ENCODE assay signal across 1 cellular context in genomic region chr17:47840742-47841487, GRCh38.
TF ChIP-seq lines count a peak whose summit lies in the region.

TSS of gene SCRN2 (minus strand) at chr17:47841273. CDS start at chr17:47840843, 430 bp downstream.

TF ChIP-seq in K562, 482 proteins besides CTCF, POLR2A, EP300 and RAD21 (continued from another document and continues in another):
- no peak for TF ChIP-seq THRA (IDR thresholded peaks at IDR 0.05)
- TF ChIP-seq BMI1 (IDR thresholded peaks at IDR 0.05; ENCODE audit: low read length) = no peak
- TF ChIP-seq ZNF639 (CRISPR knock-in tag; conservative IDR thresholded peaks at IDR 0.05 in 1 of 2, IDR thresholded peaks at IDR 0.05 in 1 of 2) = peak in 1 of 2 experiments; percentile 41; a peak in 1 of 4 replicates
- TF ChIP-seq ZNF354B (CRISPR knock-in tag; IDR thresholded peaks at IDR 0.05) = no peak
- TF ChIP-seq ZFP36 (IDR thresholded peaks at IDR 0.05; ENCODE audit: low read depth, low read length, partially characterized antibody) = peak; percentile 4
- TF ChIP-seq, protein P1, sequence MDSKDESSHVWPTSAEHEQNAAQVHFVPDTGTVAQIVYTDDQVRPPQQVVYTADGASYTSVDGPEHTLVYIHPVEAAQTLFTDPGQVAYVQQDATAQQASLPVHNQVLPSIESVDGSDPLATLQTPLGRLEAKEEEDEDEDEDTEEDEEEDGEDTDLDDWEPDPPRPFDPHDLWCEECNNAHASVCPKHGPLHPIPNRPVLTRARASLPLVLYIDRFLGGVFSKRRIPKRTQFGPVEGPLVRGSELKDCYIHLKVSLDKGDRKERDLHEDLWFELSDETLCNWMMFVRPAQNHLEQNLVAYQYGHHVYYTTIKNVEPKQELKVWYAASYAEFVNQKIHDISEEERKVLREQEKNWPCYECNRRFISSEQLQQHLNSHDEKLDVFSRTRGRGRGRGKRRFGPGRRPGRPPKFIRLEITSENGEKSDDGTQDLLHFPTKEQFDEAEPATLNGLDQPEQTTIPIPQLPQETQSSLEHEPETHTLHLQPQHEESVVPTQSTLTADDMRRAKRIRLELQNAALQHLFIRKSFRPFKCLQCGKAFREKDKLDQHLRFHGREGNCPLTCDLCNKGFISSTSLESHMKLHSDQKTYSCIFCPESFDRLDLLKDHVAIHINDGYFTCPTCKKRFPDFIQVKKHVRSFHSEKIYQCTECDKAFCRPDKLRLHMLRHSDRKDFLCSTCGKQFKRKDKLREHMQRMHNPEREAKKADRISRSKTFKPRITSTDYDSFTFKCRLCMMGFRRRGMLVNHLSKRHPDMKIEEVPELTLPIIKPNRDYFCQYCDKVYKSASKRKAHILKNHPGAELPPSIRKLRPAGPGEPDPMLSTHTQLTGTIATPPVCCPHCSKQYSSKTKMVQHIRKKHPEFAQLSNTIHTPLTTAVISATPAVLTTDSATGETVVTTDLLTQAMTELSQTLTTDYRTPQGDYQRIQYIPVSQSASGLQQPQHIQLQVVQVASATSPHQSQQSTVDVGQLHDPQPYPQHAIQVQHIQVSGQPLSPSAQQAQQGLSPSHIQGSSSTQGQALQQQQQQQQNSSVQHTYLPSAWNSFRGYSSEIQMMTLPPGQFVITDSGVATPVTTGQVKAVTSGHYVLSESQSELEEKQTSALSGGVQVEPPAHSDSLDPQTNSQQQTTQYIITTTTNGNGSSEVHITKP (IDR thresholded peaks at IDR 0.05; ENCODE audit: partially characterized antibody) = no peak
- TF ChIP-seq ZNF592 (IDR thresholded peaks at IDR 0.05) = peak; percentile 88
- no peak for TF ChIP-seq BRF1 (IDR thresholded peaks at IDR 0.05; ENCODE audit: borderline replicate concordance, extremely low read depth, insufficient read length)
- TF ChIP-seq ZNF76 (CRISPR knock-in tag; IDR thresholded peaks at IDR 0.05; ENCODE audit: borderline replicate concordance) = no peak
- TF ChIP-seq TGIF2 (CRISPR knock-in tag; IDR thresholded peaks at IDR 0.05) = peak; percentile 69; the same call in 1 of the 2 replicates
- TF ChIP-seq CREM (IDR thresholded peaks at IDR 0.05; ENCODE audit: low read depth) = peak; percentile 54
- TF ChIP-seq IRF1 (CRISPR knock-in tag; IDR thresholded peaks at IDR 0.05; ENCODE audit: borderline replicate concordance) = 0 out of 2 replicates have a peak, but pooled peaks have one; percentile 83
- peak in 1 of 2 experiments; percentile 72; a peak in 1 of 3 replicates for TF ChIP-seq CBX3 (IDR thresholded peaks at IDR 0.05; ENCODE audit: borderline replicate concordance in 1 of 2, low read length in 2 of 2)
- peak; percentile 75 for TF ChIP-seq SUPT5H (IDR thresholded peaks at IDR 0.05)
- no peak for TF ChIP-seq ZNF780A (CRISPR knock-in tag; IDR thresholded peaks at IDR 0.05)
- 0 out of 2 replicates have a peak, but pooled peaks have one; percentile 76 for TF ChIP-seq ZNF175 (CRISPR knock-in tag; IDR thresholded peaks at IDR 0.05; ENCODE audit: low read depth)
- TF ChIP-seq KDM1A (IDR thresholded peaks at IDR 0.05) = no peak
- TF ChIP-seq TAL1 (IDR thresholded peaks at IDR 0.05) = no peak
- TF ChIP-seq HCFC1 (IDR thresholded peaks at IDR 0.05; ENCODE audit: low read depth, low read length) = no peak
- TF ChIP-seq RCOR1 (IDR thresholded peaks at IDR 0.05; ENCODE audit: borderline replicate concordance in 1 of 2, low read depth in 2 of 2, low read length in 2 of 2) = peak in 1 of 2 experiments; percentile 51; a peak in 2 of 4 replicates
- TF ChIP-seq ZNF124 (CRISPR knock-in tag; IDR thresholded peaks at IDR 0.05) = no peak
- no peak for TF ChIP-seq KLF6 (CRISPR knock-in tag; IDR thresholded peaks at IDR 0.05; ENCODE audit: borderline replicate concordance)
- TF ChIP-seq BRF2 (IDR thresholded peaks at IDR 0.05; ENCODE audit: borderline replicate concordance, insufficient read depth, insufficient read length) = no peak
- TF ChIP-seq ATF3 (IDR thresholded peaks at IDR 0.05) = no peak
- no peak for TF ChIP-seq ATF3 (CRISPR knock-in tag; conservative IDR thresholded peaks at IDR 0.05)
- TF ChIP-seq, protein P2, sequence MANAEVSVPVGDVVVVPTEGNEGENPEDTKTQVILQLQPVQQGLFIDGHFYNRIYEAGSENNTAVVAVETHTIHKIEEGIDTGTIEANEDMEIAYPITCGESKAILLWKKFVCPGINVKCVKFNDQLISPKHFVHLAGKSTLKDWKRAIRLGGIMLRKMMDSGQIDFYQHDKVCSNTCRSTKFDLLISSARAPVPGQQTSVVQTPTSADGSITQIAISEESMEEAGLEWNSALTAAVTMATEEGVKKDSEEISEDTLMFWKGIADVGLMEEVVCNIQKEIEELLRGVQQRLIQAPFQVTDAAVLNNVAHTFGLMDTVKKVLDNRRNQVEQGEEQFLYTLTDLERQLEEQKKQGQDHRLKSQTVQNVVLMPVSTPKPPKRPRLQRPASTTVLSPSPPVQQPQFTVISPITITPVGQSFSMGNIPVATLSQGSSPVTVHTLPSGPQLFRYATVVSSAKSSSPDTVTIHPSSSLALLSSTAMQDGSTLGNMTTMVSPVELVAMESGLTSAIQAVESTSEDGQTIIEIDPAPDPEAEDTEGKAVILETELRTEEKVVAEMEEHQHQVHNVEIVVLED (CRISPR knock-in tag; IDR thresholded peaks at IDR 0.05) = 0 out of 2 replicates have a peak, but pooled peaks have one; percentile 36
- no peak for TF ChIP-seq RFX7 (CRISPR knock-in tag; IDR thresholded peaks at IDR 0.05)
- no peak for TF ChIP-seq CHD1 (IDR thresholded peaks at IDR 0.05; ENCODE audit: low read length)
- 0 out of 2 replicates have a peak, but pooled peaks have one; percentile 36 for TF ChIP-seq GTF2E2 (tag; IDR thresholded peaks at IDR 0.05)
- no peak for TF ChIP-seq ZNF561 (CRISPR knock-in tag; conservative IDR thresholded peaks at IDR 0.05)
- TF ChIP-seq XRCC5 (IDR thresholded peaks at IDR 0.05; ENCODE audit: low read depth, low read length) = peak; percentile 88; the same call in 1 of the 2 replicates
- TF ChIP-seq IFI16 (CRISPR knock-in tag; IDR thresholded peaks at IDR 0.05) = no peak
- no peak for TF ChIP-seq NR3C1 (CRISPR knock-in tag; IDR thresholded peaks at IDR 0.05)
- TF ChIP-seq POLR2H (tag; IDR thresholded peaks at IDR 0.05; ENCODE audit: low read depth) = no peak
- TF ChIP-seq RBM14 (IDR thresholded peaks at IDR 0.05; ENCODE audit: borderline replicate concordance, insufficient read depth, low read depth, low read length) = no peak
- TF ChIP-seq ZNF436 (CRISPR knock-in tag; IDR thresholded peaks at IDR 0.05) = no peak
- TF ChIP-seq, protein P3, sequence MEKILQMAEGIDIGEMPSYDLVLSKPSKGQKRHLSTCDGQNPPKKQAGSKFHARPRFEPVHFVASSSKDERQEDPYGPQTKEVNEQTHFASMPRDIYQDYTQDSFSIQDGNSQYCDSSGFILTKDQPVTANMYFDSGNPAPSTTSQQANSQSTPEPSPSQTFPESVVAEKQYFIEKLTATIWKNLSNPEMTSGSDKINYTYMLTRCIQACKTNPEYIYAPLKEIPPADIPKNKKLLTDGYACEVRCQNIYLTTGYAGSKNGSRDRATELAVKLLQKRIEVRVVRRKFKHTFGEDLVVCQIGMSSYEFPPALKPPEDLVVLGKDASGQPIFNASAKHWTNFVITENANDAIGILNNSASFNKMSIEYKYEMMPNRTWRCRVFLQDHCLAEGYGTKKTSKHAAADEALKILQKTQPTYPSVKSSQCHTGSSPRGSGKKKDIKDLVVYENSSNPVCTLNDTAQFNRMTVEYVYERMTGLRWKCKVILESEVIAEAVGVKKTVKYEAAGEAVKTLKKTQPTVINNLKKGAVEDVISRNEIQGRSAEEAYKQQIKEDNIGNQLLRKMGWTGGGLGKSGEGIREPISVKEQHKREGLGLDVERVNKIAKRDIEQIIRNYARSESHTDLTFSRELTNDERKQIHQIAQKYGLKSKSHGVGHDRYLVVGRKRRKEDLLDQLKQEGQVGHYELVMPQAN (IDR thresholded peaks at IDR 0.05; ENCODE audit: borderline replicate concordance) = peak; percentile 77
- peak; percentile 85 for TF ChIP-seq SAP30 (IDR thresholded peaks at IDR 0.05; ENCODE audit: borderline replicate concordance, insufficient read depth, low read depth, low read length, poor library complexity, severe bottlenecking)
- TF ChIP-seq NCOA6 (IDR thresholded peaks at IDR 0.05) = no peak
- TF ChIP-seq TCF7L2 (IDR thresholded peaks at IDR 0.05; ENCODE audit: low read depth, low read length) = no peak
- peak; percentile 33 for TF ChIP-seq CREB3L1 (IDR thresholded peaks at IDR 0.05; ENCODE audit: borderline replicate concordance, low read depth)
- TF ChIP-seq ZNF766 (CRISPR knock-in tag; conservative IDR thresholded peaks at IDR 0.05) = 0 out of 2 replicates have a peak, but pooled peaks have one; percentile 46
- TF ChIP-seq ZNF778 (CRISPR knock-in tag; IDR thresholded peaks at IDR 0.05) = no peak
- no peak for TF ChIP-seq FIP1L1 (IDR thresholded peaks at IDR 0.05; ENCODE audit: low read depth, low read length, poor library complexity, severe bottlenecking)
- TF ChIP-seq LARP7 (IDR thresholded peaks at IDR 0.05) = no peak
- peak; percentile 65; the same call in 1 of the 2 replicates for TF ChIP-seq HDGF (IDR thresholded peaks at IDR 0.05)
- TF ChIP-seq ZNF583 (CRISPR knock-in tag; IDR thresholded peaks at IDR 0.05) = no peak
